ENCODE assay signal across 20 cellular contexts in genomic region chr2:47249931-47250330, GRCh38.
DNase-seq lines count a peak whose midpoint lies in the region; ATAC-seq, FAIRE-seq and TF ChIP-seq lines count a peak whose summit lies in the region.
"Had no signal": no experiment of that assay in that cellular context is flagged by ENCODE, and none has a peak within 500 bp of the region (broad histone marks: within the 10 kb centered on the region; RNA-seq: fewer than 3 reads in every experiment).

No MANE protein-coding gene starts in this region.

- peaks cover 31% of the 10 kb centered on the region for H3F3A ChIP-seq in PC-9 (ENCODE audit: insufficient read depth, low read depth)

- no peak for FAIRE-seq in D721Med (lab: Jason Lieb, UNC)
- FAIRE-seq: A204.1 had no signal

- WGBS in endodermal cell (ENCODE audit: insufficient coverage in 1 of 2, insufficient read length in 1 of 2), 2 experiments: 95 to 100% methylated on average over 2 to 6 of the region's 6 CpGs
- WGBS in trophoblast cell (ENCODE audit: extremely low coverage, insufficient coverage, insufficient read length): no CpG with 5 or more reads among the region's 6 CpGs

- H2AK5ac ChIP-seq in trophoblast cell (ENCODE audit: low read length): peak overlapping the region; percentile 9

- CTCF ChIA-PET in Calu3 (lab: Charles Lee) (no interaction called here), PC-9 (lab: Charles Lee) (no interaction called here)

- H2BK12ac ChIP-seq in trophoblast cell (ENCODE audit: low read length): peak overlapping the region; percentile 10

- peak overlapping the region; percentile 68 for H3K4me2 ChIP-seq in PC-9
- H3K4me2 ChIP-seq in trophoblast cell (ENCODE audit: low read length): no peak overlapping the region

- H3K18ac ChIP-seq in trophoblast cell (ENCODE audit: low read length): no peak overlapping the region

- H3K14ac ChIP-seq in trophoblast cell (ENCODE audit: low read length): peak overlapping the region; percentile 26

- H4K20me1 ChIP-seq in PC-9 (ENCODE audit: insufficient read depth): no peaks in the 10 kb centered on the region

- H3K23ac ChIP-seq in trophoblast cell (ENCODE audit: low read length): no peak overlapping the region

- H2AFZ ChIP-seq in PC-9 (no peak overlapping the region), trophoblast cell (ENCODE audit: insufficient read depth, low read length, poor library complexity) (no peak overlapping the region)
- H2AFZ ChIP-seq: GM23248 had no signal

- peak overlapping the region; percentile 79 for H2BK120ac ChIP-seq in trophoblast cell (ENCODE audit: insufficient read depth, low read length, poor library complexity)

- H3K4me1 Mint-ChIP-seq in Calu3 (ENCODE audit: low read depth, unreplicated experiment) (peaks cover 22% of the 10 kb centered on the region), endodermal cell (peaks cover 24% of the 10 kb centered on the region), natural killer cell (no peaks in the 10 kb centered on the region)
- H3K4me1 Mint-ChIP-seq: CD8-positive, alpha-beta memory T cell; T-cell had no signal

- H3K36me3 Mint-ChIP-seq in Calu3 (ENCODE audit: insufficient read depth, unreplicated experiment) (peaks cover 6% of the 10 kb centered on the region), endodermal cell (ENCODE audit: low read depth) (no peaks in the 10 kb centered on the region), natural killer cell (no peaks in the 10 kb centered on the region)
- H3K36me3 Mint-ChIP-seq: CD8-positive, alpha-beta memory T cell; T-cell had no signal

- intact Hi-C loops in Calu3 (cut with micrococcal nuclease; ENCODE audit: unreplicated experiment): no loop called here
- intact Hi-C loops in PC-9 (cut with micrococcal nuclease; ENCODE audit: unreplicated experiment): loop anchor here (1.0 to 2.0 kb wide), 2 partner anchors 19 to 51 kb away; no protein-coding TSS in a partner anchor
- intact Hi-C loops in natural killer cell (cut with micrococcal nuclease): no loop called here

- no peak overlapping the region for H3K27ac Mint-ChIP-seq in Calu3 (ENCODE audit: unreplicated experiment)
- no peak overlapping the region for H3K27ac Mint-ChIP-seq in endodermal cell
- no peak overlapping the region for H3K27ac Mint-ChIP-seq in natural killer cell
- H3K27ac Mint-ChIP-seq: CD8-positive, alpha-beta memory T cell had no signal

- no peak overlapping the region for H4K12ac ChIP-seq in trophoblast cell (ENCODE audit: low read depth, low read length)

- BruUV-seq in Calu3 (replicated peaks; lab: Mats Ljungman, UMichigan) (no TSS peak), PC-9 (replicated peaks; lab: Mats Ljungman, UMichigan) (no TSS peak)

- H3K79me2 ChIP-seq in PC-9 (ENCODE audit: low read depth): no peaks in the 10 kb centered on the region
- H3K79me2 ChIP-seq in trophoblast cell (ENCODE audit: control insufficient read depth, insufficient read depth, low read length, poor library complexity): no peaks in the 10 kb centered on the region

- DNase-seq in Calu3 (no peak), PC-9 (no peak), endodermal cell (no peak), trophoblast cell (no peak), D721Med (ENCODE audit: insufficient read length, low spot score) (no peak), natural killer cell (no peak)
- DNase-seq: CD8-positive, alpha-beta memory T cell; GDM1; MG63; NCI-H1694 treated with DMSO at 0.1 percent for 48 hours; NCI-H2081 treated with DMSO at 0.1 percent for 48 hours; NCI-H446; NCI-H526; T-cell had no signal

- H3K4me3 ChIP-seq in PC-9 (no peak overlapping the region), endodermal cell (ENCODE audit: low read length) (no peak overlapping the region), trophoblast cell (ENCODE audit: low read depth, low read length) (no peak overlapping the region)
- H3K4me3 ChIP-seq: GM23248, HAP-1, MG63 had no signal

- H3K27ac ChIP-seq in PC-9: peak overlapping the region; percentile 86
- peak overlapping the region; percentile 25 for H3K27ac ChIP-seq in endodermal cell (ENCODE audit: low read depth, low read length)
- no peak overlapping the region for H3K27ac ChIP-seq in trophoblast cell (ENCODE audit: low read depth, low read length)
- H3K27ac ChIP-seq: C4-2B, GM23248 had no signal

- H3K4ac ChIP-seq in trophoblast cell (ENCODE audit: low read depth, low read length): no peak overlapping the region

- peak overlapping the region; percentile 42 for H4K91ac ChIP-seq in trophoblast cell (ENCODE audit: low read depth, low read length)

- no peaks in the 10 kb centered on the region for H3K36me3 ChIP-seq in PC-9 (ENCODE audit: low read depth)
- H3K36me3 ChIP-seq in endodermal cell (ENCODE audit: control insufficient read depth, insufficient read depth, low read length): no peaks in the 10 kb centered on the region
- no peaks in the 10 kb centered on the region for H3K36me3 ChIP-seq in trophoblast cell (ENCODE audit: control insufficient read depth in 1 of 2, insufficient read depth in 2 of 2, low read length in 2 of 2)
- H3K36me3 ChIP-seq: HAP-1, MG63 had no signal

- H3K4me3 Mint-ChIP-seq in Calu3 (ENCODE audit: low read depth, unreplicated experiment) (peak overlapping the region; percentile 8), endodermal cell (no peak overlapping the region), natural killer cell (no peak overlapping the region)
- H3K4me3 Mint-ChIP-seq: CD8-positive, alpha-beta memory T cell; T-cell had no signal

- no peaks in the 10 kb centered on the region; the same call in 1 of the 2 replicates for H3K9me3 ChIP-seq in PC-9 (ENCODE audit: insufficient read depth, low read depth)
- no peaks in the 10 kb centered on the region for H3K9me3 ChIP-seq in endodermal cell (ENCODE audit: control insufficient read depth, low read length)
- H3K9me3 ChIP-seq in trophoblast cell (ENCODE audit: insufficient read depth, low read depth, low read length): no peaks in the 10 kb centered on the region
- H3K9me3 ChIP-seq: HAP-1, MG63 had no signal

- TF ChIP-seq CTCF in Calu3 (IDR thresholded peaks at IDR 0.05; ENCODE audit: unreplicated experiment) (no peak), PC-9 (conservative IDR thresholded peaks at IDR 0.05) (no peak), endodermal cell (conservative IDR thresholded peaks at IDR 0.05) (no peak), D721Med (IDR thresholded peaks at IDR 0.05; ENCODE audit: insufficient read depth, missing control alignments) (no peak), natural killer cell (IDR thresholded peaks at IDR 0.05) (no peak)

- H3K27me3 ChIP-seq in PC-9 (ENCODE audit: insufficient read depth, low read depth) (no peaks in the 10 kb centered on the region), endodermal cell (ENCODE audit: control insufficient read depth, insufficient read depth, low read length, poor library complexity, severe bottlenecking) (peaks cover 5% of the 10 kb centered on the region), trophoblast cell (ENCODE audit: insufficient read depth, low read length) (no peaks in the 10 kb centered on the region)
- H3K27me3 ChIP-seq: MG63 had no signal

- H3K27me3 Mint-ChIP-seq in Calu3 (ENCODE audit: unreplicated experiment): peaks cover 21% of the 10 kb centered on the region
- peaks cover 16% of the 10 kb centered on the region for H3K27me3 Mint-ChIP-seq in endodermal cell (ENCODE audit: insufficient read depth)
- peaks cover 3 to 4% of the 10 kb centered on the region in 2 donors for H3K27me3 Mint-ChIP-seq in natural killer cell (ENCODE audit: low read depth in 2 of 2)

- peaks cover 2% of the 10 kb centered on the region for H3K79me1 ChIP-seq in trophoblast cell (ENCODE audit: low read length)

- no peaks in the 10 kb centered on the region for H3K9me3 Mint-ChIP-seq in Calu3 (ENCODE audit: low read depth, unreplicated experiment)
- H3K9me3 Mint-ChIP-seq in endodermal cell: no peaks in the 10 kb centered on the region
- H3K9me3 Mint-ChIP-seq in natural killer cell: no peaks in the 10 kb centered on the region
- H3K9me3 Mint-ChIP-seq: T-cell had no signal

- no peak overlapping the region for H3K9ac ChIP-seq in endodermal cell (ENCODE audit: extremely low read depth, low read length, poor library complexity, severe bottlenecking)
- no peak overlapping the region for H3K9ac ChIP-seq in trophoblast cell (ENCODE audit: low read length)
- H3K9ac ChIP-seq: GM23248 had no signal

- H3K4me1 ChIP-seq in PC-9 (replicated peaks; ENCODE audit: insufficient read depth): peaks cover 39% of the 10 kb centered on the region
- peaks cover 16% of the 10 kb centered on the region for H3K4me1 ChIP-seq in endodermal cell (ENCODE audit: control insufficient read depth, insufficient read depth, low read length)
- H3K4me1 ChIP-seq in trophoblast cell (ENCODE audit: control insufficient read depth in 1 of 2, insufficient read depth in 2 of 2, low read length in 2 of 2): peaks cover 17% of the 10 kb centered on the region in 2 experiments

- POLR2A ChIA-PET in PC-9 (lab: Charles Lee; ENCODE audit: unreplicated experiment): interaction anchor here (1.0 kb wide), 2 partner anchors 24 to 50 kb away, joined by 3 to 6 read pairs; no protein-coding TSS in a partner anchor

- H2BK5ac ChIP-seq in trophoblast cell (ENCODE audit: low read depth, low read length, poor library complexity): no peak overlapping the region

- ATAC-seq in GM18909 (IDR thresholded peaks at IDR 0.05; ENCODE audit: poor library complexity, unreplicated experiment): no peak
- ATAC-seq in natural killer cell: no peak
- ATAC-seq in HG02642 (IDR thresholded peaks at IDR 0.05; ENCODE audit: poor library complexity, unreplicated experiment): no peak
- ATAC-seq: T-cell had no signal

- peak overlapping the region; percentile 20 for H4K8ac ChIP-seq in trophoblast cell (ENCODE audit: low read depth, low read length)

- H3K9me2 ChIP-seq in PC-9 (ENCODE audit: insufficient read depth): no peaks in the 10 kb centered on the region
